In the genomic region with DNA sequence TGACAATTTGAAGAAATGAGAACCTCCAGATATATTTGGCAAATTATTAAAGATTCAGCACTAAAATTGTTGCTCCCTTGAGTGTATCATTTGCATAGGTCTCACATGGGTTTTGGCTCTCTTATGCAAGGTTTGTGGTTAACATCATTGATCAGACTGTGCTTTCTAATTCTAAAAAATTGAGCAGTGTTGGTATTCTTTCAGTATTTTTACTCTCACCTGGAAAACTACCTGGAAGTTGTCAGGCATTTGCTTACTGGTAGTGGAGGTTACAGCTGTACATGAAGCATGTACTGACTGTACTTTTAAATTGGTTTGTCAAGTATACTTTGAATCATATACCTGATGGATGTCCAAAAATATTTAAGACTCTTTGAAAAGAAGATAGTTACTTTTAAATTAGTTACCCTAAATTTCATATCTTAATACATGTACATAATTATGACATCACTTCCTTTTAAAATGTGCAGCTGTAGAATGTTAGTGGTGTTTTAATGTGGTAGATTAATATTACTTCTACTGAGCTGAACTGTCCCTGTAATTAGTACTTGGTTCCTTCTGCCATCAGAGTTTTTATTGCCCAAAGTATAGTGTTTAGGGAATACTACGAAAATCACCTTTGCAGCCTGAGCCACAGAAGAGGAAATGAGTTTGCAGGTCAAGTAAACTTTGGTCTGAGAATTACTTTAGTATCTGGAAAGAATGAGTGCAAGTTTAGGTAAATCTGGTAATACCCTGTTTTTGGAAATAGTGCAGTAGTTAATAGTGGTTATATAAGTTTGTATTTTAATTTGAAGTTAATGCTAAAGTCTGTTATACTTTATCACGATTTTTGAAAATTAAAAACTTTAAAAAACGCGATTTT, we compare ENCODE assay signal across 8 cellular contexts. TPM values are rescaled to one million over a fixed set of nuclear protein-coding genes. Genes with fewer than 3 reads are reported as not detected.
DNase-seq lines count a peak whose midpoint lies in the region; ATAC-seq and TF ChIP-seq lines count a peak whose summit lies in the region.

No MANE protein-coding gene starts in this region.

- H3K4me3 Mint-ChIP-seq in activated CD4-positive, alpha-beta T cell treated with anti-CD3 and anti-CD28 coated beads for 36 hours, result peak overlapping the region; percentile 81
- peak overlapping the region; percentile 98 for H3K4me3 Mint-ChIP-seq in progenitor cell of endocrine pancreas (ENCODE audit: low read depth)

- peak overlapping the region; percentile 54 for H3K4me3 ChIP-seq in SJSA1
- H3K4me3 ChIP-seq in epithelial cell of proximal tubule (ENCODE audit: low read depth, low read length), result peak overlapping the region; percentile 60

- no peak for TF ChIP-seq CTCF in epithelial cell of proximal tubule (conservative IDR thresholded peaks at IDR 0.05; ENCODE audit: low read depth, low read length)
- TF ChIP-seq CTCF in progenitor cell of endocrine pancreas (IDR thresholded peaks at IDR 0.05; ENCODE audit: unreplicated experiment), result no peak

- in situ Hi-C loops in ACHN (cut with HindIII; ENCODE audit: low pct_ligation_motif_present, low pct_unique_long_range_greater_than_20kb, low sequenced_read_pairs), result loop anchor here (25.0 kb wide), 1 partner anchor 91 kb away; no protein-coding TSS in a partner anchor

- no peak for ATAC-seq in activated CD4-positive, alpha-beta T cell treated with anti-CD3 and anti-CD28 coated beads for 36 hours
- ATAC-seq in HG03196 (IDR thresholded peaks at IDR 0.05; ENCODE audit: unreplicated experiment), result no peak

- no peak for DNase-seq in activated CD4-positive, alpha-beta T cell treated with anti-CD3 and anti-CD28 coated beads for 36 hours
- no peak for DNase-seq in activated CD4-positive, alpha-beta T cell treated with anti-CD3 and anti-CD28 coated beads, Interleukin-2, amount 50 U/mL, for 1 hour
- DNase-seq in SJSA1 (ENCODE audit: low read depth in 1 of 2, low spot score in 2 of 2) (peak in 1 of 2 experiments; percentile 49), epithelial cell of proximal tubule (ENCODE audit: low read depth) (no peak), progenitor cell of endocrine pancreas (ENCODE audit: low spot score, unreplicated experiment) (no peak), ACHN (no peak), NCI-H1930 (lab: John Stamatoyannopoulos, UW) (no peak)

- peak overlapping the region; percentile 99 for H3K27ac ChIP-seq in SJSA1

- H3K27ac Mint-ChIP-seq in activated CD4-positive, alpha-beta T cell treated with anti-CD3 and anti-CD28 coated beads for 36 hours, result peak overlapping the region; percentile 98
- H3K27ac Mint-ChIP-seq in progenitor cell of endocrine pancreas, result peak overlapping the region; percentile 100

- POLR2A ChIA-PET in activated CD4-positive, alpha-beta T cell treated with anti-CD3 and anti-CD28 coated beads for 36 hours (lab: Charles Lee), result interaction anchor here (1.1 to 5.7 kb wide), 4 partner anchors 10 to 94 kb away, joined by 3 to 111 read pairs (median 8); no protein-coding TSS in a partner anchor

- H3K27me3 Mint-ChIP-seq in activated CD4-positive, alpha-beta T cell treated with anti-CD3 and anti-CD28 coated beads for 36 hours, result no peaks in the 10 kb centered on the region
- H3K27me3 Mint-ChIP-seq in progenitor cell of endocrine pancreas, result no peaks in the 10 kb centered on the region

- H3K27me3 ChIP-seq in SJSA1 (replicated peaks), result no peaks in the 10 kb centered on the region

- peaks cover 44% of the 10 kb centered on the region for H3K4me1 Mint-ChIP-seq in activated CD4-positive, alpha-beta T cell treated with anti-CD3 and anti-CD28 coated beads for 36 hours
- H3K4me1 Mint-ChIP-seq in progenitor cell of endocrine pancreas (ENCODE audit: low read depth), result peaks cover 45% of the 10 kb centered on the region

- peaks cover 46% of the 10 kb centered on the region for H3K4me1 ChIP-seq in SJSA1 (replicated peaks)

- intact Hi-C loops in activated CD4-positive, alpha-beta T cell treated with anti-CD3 and anti-CD28 coated beads for 36 hours (cut with DNase I, micrococcal nuclease), result loop anchor here in 1 of 2 experiments (5.0 to 10.0 kb wide), 3 partner anchors 1048 to 1971 kb away; partner anchors contain the start of genes HDDC3, MCTP2 and SLCO3A1

- peaks cover 69% of the 10 kb centered on the region for H3K36me3 ChIP-seq in SJSA1

- H3K36me3 Mint-ChIP-seq in activated CD4-positive, alpha-beta T cell treated with anti-CD3 and anti-CD28 coated beads for 36 hours (ENCODE audit: low read depth), result peaks cover 79% of the 10 kb centered on the region
- H3K36me3 Mint-ChIP-seq in progenitor cell of endocrine pancreas (ENCODE audit: insufficient read depth), result peaks cover 22% of the 10 kb centered on the region

- CTCF ChIA-PET in activated CD4-positive, alpha-beta T cell treated with anti-CD3 and anti-CD28 coated beads for 36 hours (lab: Charles Lee), result interaction anchor here (1.2 to 9.6 kb wide), 10 partner anchors 8 to 93 kb away, joined by 3 to 80 read pairs (median 5); no protein-coding TSS in a partner anchor

- no peaks in the 10 kb centered on the region for H3K9me3 ChIP-seq in SJSA1 (replicated peaks)

- peaks cover 7% of the 10 kb centered on the region for H3K9me3 Mint-ChIP-seq in activated CD4-positive, alpha-beta T cell treated with anti-CD3 and anti-CD28 coated beads for 36 hours (ENCODE audit: low read depth)
- H3K9me3 Mint-ChIP-seq in progenitor cell of endocrine pancreas (ENCODE audit: low read depth), result peaks cover 8% of the 10 kb centered on the region

RNA-seq across cellular contexts. Expression of gene CHD2, which starts 2.8 kb away (rescaled TPM):
- 100 to 1,000 TPM; 118 to 149 TPM for total RNA-seq in activated CD4-positive, alpha-beta T cell treated with anti-CD3 and anti-CD28 coated beads for 36 hours
- 37.6 and 43.7 TPM in 2 replicates for total RNA-seq in SJSA1 (2014; rRNA removed; shearing (Covaris generic))
- 19.5 and 26.5 TPM in 2 replicates for total RNA-seq in epithelial cell of proximal tubule
- 145 and 159 TPM in 2 replicates for total RNA-seq in progenitor cell of endocrine pancreas
